In the genomic region with DNA sequence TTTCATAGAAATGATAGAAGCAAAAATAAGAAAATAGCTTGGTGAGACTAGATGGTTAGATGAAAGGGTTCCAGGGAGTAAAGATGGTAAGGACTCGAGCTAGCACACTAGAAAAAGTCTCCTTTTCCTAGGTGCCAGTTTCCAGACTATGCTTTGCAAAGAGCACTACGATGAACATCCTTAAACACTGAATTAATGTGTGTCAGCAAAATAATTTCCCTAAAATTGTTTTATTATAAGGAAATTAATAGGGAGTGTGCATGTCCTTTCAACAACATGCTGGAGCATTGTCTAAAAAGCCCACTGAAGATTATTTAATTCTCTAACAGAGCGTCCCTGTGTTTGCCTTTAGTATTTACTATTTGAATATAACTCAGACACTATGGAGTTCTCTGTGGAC, we compare ENCODE assay signal across 22 cellular contexts.
"Had no signal": no experiment of that assay in that cellular context is flagged by ENCODE, and none has a peak within 500 bp of the region (broad histone marks: within the 10 kb centered on the region; RNA-seq: fewer than 3 reads in every experiment).

No MANE protein-coding gene starts in this region.

- H3K9me3 ChIP-seq: mucosa of descending colon, ovary, suprapubic skin, thoracic aorta, tibial artery, upper lobe of right lung had no signal

- H3K4me1 ChIP-seq: left ventricle myocardium inferior, right atrium auricular region, spleen, upper lobe of right lung had no signal

- H3K36me3 Mint-ChIP-seq: memory B cell; naive thymus-derived CD4-positive, alpha-beta T cell; natural killer cell treated with Interleukin-12 subunit alpha and Interleukin-12 subunit beta and Interleukin-15 and Interleukin-18, amount 100 ng/mL, for 72 hours; stimulated activated effector memory CD8-positive, alpha-beta T cell treated with anti-CD3 and anti-CD28 coated beads, Interleukin-12 subunit alpha, Interleukin-12 subunit beta, amount 100 ng/mL, for 72 hours had no signal

- H3K36me3 ChIP-seq: left ventricle myocardium inferior, ovary, right atrium auricular region, spleen, suprapubic skin, thoracic aorta, tibial artery, upper lobe of right lung had no signal

- H3K27ac ChIP-seq: left ventricle myocardium inferior, ovary, right atrium auricular region, spleen, suprapubic skin, thoracic aorta, tibial artery, upper lobe of right lung had no signal

- H3K27me3 Mint-ChIP-seq: memory B cell had no signal

- H3K4me3 Mint-ChIP-seq: memory B cell; naive thymus-derived CD4-positive, alpha-beta T cell; natural killer cell treated with Interleukin-12 subunit alpha and Interleukin-12 subunit beta and Interleukin-15 and Interleukin-18, amount 100 ng/mL, for 72 hours; stimulated activated effector memory CD8-positive, alpha-beta T cell treated with anti-CD3 and anti-CD28 coated beads, Interleukin-12 subunit alpha, Interleukin-12 subunit beta, amount 100 ng/mL, for 72 hours; stimulated activated naive CD8-positive, alpha-beta T cell treated with anti-CD3 and anti-CD28 coated beads, Interleukin-15, Interleukin-2, amounts not matched to agents 100 ng/mL and 50 ng/mL, for 24 hours had no signal

- H3K27me3 ChIP-seq: ovary, right atrium auricular region, sigmoid colon, suprapubic skin, upper lobe of right lung had no signal

- DNase-seq: islet precursor cell; left ventricle myocardium inferior; midbrain; mucosa of descending colon; naive thymus-derived CD4-positive, alpha-beta T cell; ovary; sigmoid colon; spleen; stimulated activated CD4-positive, alpha-beta T cell treated with anti-CD3 and anti-CD28 coated beads, Interleukin-4, amount 100 ng/mL, for 24 hours; stimulated activated naive CD4-positive, alpha-beta T cell; tibial artery; trophoblast cell; upper lobe of right lung had no signal

- FAIRE-seq: small intestine had no signal

- H3K27ac Mint-ChIP-seq: memory B cell; naive thymus-derived CD4-positive, alpha-beta T cell; natural killer cell treated with Interleukin-12 subunit alpha and Interleukin-12 subunit beta and Interleukin-15 and Interleukin-18, amount 100 ng/mL, for 72 hours; progenitor cell of endocrine pancreas; stimulated activated effector memory CD8-positive, alpha-beta T cell treated with anti-CD3 and anti-CD28 coated beads, Interleukin-12 subunit alpha, Interleukin-12 subunit beta, amount 100 ng/mL, for 72 hours; stimulated activated naive CD8-positive, alpha-beta T cell treated with anti-CD3 and anti-CD28 coated beads, Interleukin-15, Interleukin-2, amounts not matched to agents 100 ng/mL and 50 ng/mL, for 24 hours had no signal

- H3K9me3 Mint-ChIP-seq: memory B cell; natural killer cell treated with Interleukin-12 subunit alpha and Interleukin-12 subunit beta and Interleukin-15 and Interleukin-18, amount 100 ng/mL, for 72 hours; stimulated activated effector memory CD8-positive, alpha-beta T cell treated with anti-CD3 and anti-CD28 coated beads, Interleukin-12 subunit alpha, Interleukin-12 subunit beta, amount 100 ng/mL, for 72 hours; stimulated activated naive CD8-positive, alpha-beta T cell treated with anti-CD3 and anti-CD28 coated beads, Interleukin-15, Interleukin-2, amounts not matched to agents 100 ng/mL and 50 ng/mL, for 24 hours had no signal

- H3K4me1 Mint-ChIP-seq: memory B cell; naive thymus-derived CD4-positive, alpha-beta T cell; stimulated activated effector memory CD8-positive, alpha-beta T cell treated with anti-CD3 and anti-CD28 coated beads, Interleukin-12 subunit alpha, Interleukin-12 subunit beta, amount 100 ng/mL, for 72 hours had no signal

- H3K4me3 ChIP-seq: left ventricle myocardium inferior, mucosa of descending colon, ovary, right atrium auricular region, sigmoid colon, spleen, suprapubic skin, thoracic aorta, tibial artery, upper lobe of right lung had no signal

- ATAC-seq: naive thymus-derived CD4-positive, alpha-beta T cell; natural killer cell treated with Interleukin-12 subunit alpha and Interleukin-12 subunit beta and Interleukin-15 and Interleukin-18, amount 100 ng/mL, for 72 hours; upper lobe of right lung had no signal
